ENCODE assay signal across 16 cellular contexts in the genomic region with DNA sequence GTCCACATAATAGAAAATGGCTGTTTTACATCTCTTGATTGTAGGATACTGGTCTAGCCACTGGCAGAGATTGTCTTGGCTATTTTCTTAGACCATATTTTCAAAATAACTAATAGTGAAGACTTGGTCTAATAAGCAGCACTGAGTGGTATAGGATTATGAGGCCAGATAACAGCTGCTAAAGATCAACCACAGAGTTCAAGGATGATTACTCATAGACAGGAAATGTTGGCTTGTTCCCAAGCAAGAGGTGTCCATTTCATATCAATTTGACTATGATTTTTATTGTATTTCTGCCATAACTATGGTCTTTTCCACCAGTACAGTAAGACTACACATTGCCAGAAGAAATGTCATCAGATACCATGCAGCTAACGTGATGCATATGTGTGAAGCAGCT.
A peak's percentile ranks its signal among the peaks of the same experiment; 100 is the strongest.
DNase-seq lines count a peak whose midpoint lies in the region; ATAC-seq and TF ChIP-seq lines count a peak whose summit lies in the region.
"Had no signal": no experiment of that assay in that cellular context is flagged by ENCODE, and none has a peak within 500 bp of the region (broad histone marks: within the 10 kb centered on the region; RNA-seq: fewer than 3 reads in every experiment).

No MANE protein-coding gene starts in this region.

- no peaks in the 10 kb centered on the region for H3K27me3 ChIP-seq in sigmoid colon
- no peaks in the 10 kb centered on the region for H3K27me3 ChIP-seq in left lung

- peak; percentile 13 for DNase-seq in AG08396 (ENCODE audit: low spot score)
- DNase-seq in HPDE6-E6E7 (ENCODE audit: extremely low spot score) = peak; percentile 70
- peak; percentile 37 for DNase-seq in foreskin melanocyte
- DNase-seq in sigmoid colon = no peak
- DNase-seq in left lung = no peak
- no peak for DNase-seq in DMS79 treated with DMSO at 0.1 percent for 48 hours (lab: John Stamatoyannopoulos, UW)
- DNase-seq: activated CD8-positive, alpha-beta T cell treated with anti-CD3 and anti-CD28 coated beads, Interleukin-2, amount 10 ng/mL, durations not matched to agents 7 days and 5 days; endodermal cell; H9; Kasumi-1; naive thymus-derived CD8-positive, alpha-beta T cell; NCI-H526 treated with DMSO at 0.1 percent for 48 hours had no signal

- H3K27ac ChIP-seq in sigmoid colon (no peak overlapping the region), left lung (no peak overlapping the region)
- H3K27ac ChIP-seq: C4-2B had no signal

- no peak for TF ChIP-seq POLR2A in sigmoid colon (IDR thresholded peaks at IDR 0.05)

- H3K4me3 ChIP-seq in sigmoid colon (no peak overlapping the region), left lung (no peak overlapping the region)

- intact Hi-C loops in sigmoid colon (cut with DNase I) (no loop called here), left lung (cut with DNase I) (no loop called here)

- TF ChIP-seq CTCF in sigmoid colon (IDR thresholded peaks at IDR 0.05) (no peak), left lung (IDR thresholded peaks at IDR 0.05) (no peak)

- WGBS in sigmoid colon, 2 donors = 80 to 88% methylated on average over 1 of the region's 1 CpG

- no peak for TF ChIP-seq EP300 in sigmoid colon (IDR thresholded peaks at IDR 0.05)

- H3K9me3 ChIP-seq in sigmoid colon (no peaks in the 10 kb centered on the region), left lung (peaks cover 0 to 16% of the 10 kb centered on the region in 2 donors)

- H3K36me3 ChIP-seq in sigmoid colon (no peaks in the 10 kb centered on the region), left lung (no peaks in the 10 kb centered on the region)

- H3K4me1 ChIP-seq in sigmoid colon (no peaks in the 10 kb centered on the region), left lung (no peaks in the 10 kb centered on the region)

- peak; percentile 99 for ATAC-seq in SK-N-SH treated with all-trans-retinoic acid at 6 μM for 48 hours
- no peak for ATAC-seq in left lung
- ATAC-seq in HG03520 (IDR thresholded peaks at IDR 0.05; ENCODE audit: unreplicated experiment) = no peak
- ATAC-seq: activated CD8-positive, alpha-beta T cell treated with anti-CD3 and anti-CD28 coated beads, Interleukin-2, amount 10 ng/mL, durations not matched to agents 7 days and 5 days; naive thymus-derived CD8-positive, alpha-beta T cell; stimulated activated effector memory CD8-positive, alpha-beta T cell treated with anti-CD3 and anti-CD28 coated beads, Interleukin-12 subunit alpha, Interleukin-12 subunit beta, amount 100 ng/mL, for 72 hours had no signal

TF ChIP-seq in SK-N-SH treated with all-trans-retinoic acid at 6 μM for 48 hours, 23 proteins besides CTCF, POLR2A, EP300 and RAD21:
- no peak for TF ChIP-seq PPARA (CRISPR knock-in tag; IDR thresholded peaks at IDR 0.05; ENCODE audit: borderline replicate concordance)
- TF ChIP-seq ARNTL (CRISPR knock-in tag; IDR thresholded peaks at IDR 0.05; ENCODE audit: borderline replicate concordance, low read depth) = no peak
- no peak for TF ChIP-seq ZFP3 (CRISPR knock-in tag; IDR thresholded peaks at IDR 0.05)
- peak; percentile 71 for TF ChIP-seq ISL1 (CRISPR knock-in tag; IDR thresholded peaks at IDR 0.05)
- TF ChIP-seq ESRRG (CRISPR knock-in tag; IDR thresholded peaks at IDR 0.05) = no peak
- TF ChIP-seq RARB (CRISPR knock-in tag; IDR thresholded peaks at IDR 0.05) = no peak
- TF ChIP-seq, protein P1, sequence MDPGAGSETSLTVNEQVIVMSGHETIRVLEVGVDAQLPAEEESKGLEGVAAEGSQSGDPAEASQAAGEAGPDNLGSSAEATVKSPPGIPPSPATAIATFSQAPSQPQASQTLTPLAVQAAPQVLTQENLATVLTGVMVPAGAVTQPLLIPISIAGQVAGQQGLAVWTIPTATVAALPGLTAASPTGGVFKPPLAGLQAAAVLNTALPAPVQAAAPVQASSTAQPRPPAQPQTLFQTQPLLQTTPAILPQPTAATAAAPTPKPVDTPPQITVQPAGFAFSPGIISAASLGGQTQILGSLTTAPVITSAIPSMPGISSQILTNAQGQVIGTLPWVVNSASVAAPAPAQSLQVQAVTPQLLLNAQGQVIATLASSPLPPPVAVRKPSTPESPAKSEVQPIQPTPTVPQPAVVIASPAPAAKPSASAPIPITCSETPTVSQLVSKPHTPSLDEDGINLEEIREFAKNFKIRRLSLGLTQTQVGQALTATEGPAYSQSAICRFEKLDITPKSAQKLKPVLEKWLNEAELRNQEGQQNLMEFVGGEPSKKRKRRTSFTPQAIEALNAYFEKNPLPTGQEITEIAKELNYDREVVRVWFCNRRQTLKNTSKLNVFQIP (CRISPR knock-in tag; IDR thresholded peaks at IDR 0.05; ENCODE audit: borderline replicate concordance, low read depth) = no peak
- TF ChIP-seq ZFP30 (CRISPR knock-in tag; IDR thresholded peaks at IDR 0.05) = no peak

Comparison
In these comparisons a context has a peak if more than half of its experiments do, and no peak if none do; other contexts are left out.
1. DNase-seq: peak in AG08396 (single experiment), HPDE6-E6E7 (single experiment) and foreskin melanocyte (single experiment); none in sigmoid colon (single experiment), left lung (0 of 2) and DMS79 treated with DMSO at 0.1 percent for 48 hours (single experiment).